ENCODE assay signal across 20 cellular contexts in the genomic region with DNA sequence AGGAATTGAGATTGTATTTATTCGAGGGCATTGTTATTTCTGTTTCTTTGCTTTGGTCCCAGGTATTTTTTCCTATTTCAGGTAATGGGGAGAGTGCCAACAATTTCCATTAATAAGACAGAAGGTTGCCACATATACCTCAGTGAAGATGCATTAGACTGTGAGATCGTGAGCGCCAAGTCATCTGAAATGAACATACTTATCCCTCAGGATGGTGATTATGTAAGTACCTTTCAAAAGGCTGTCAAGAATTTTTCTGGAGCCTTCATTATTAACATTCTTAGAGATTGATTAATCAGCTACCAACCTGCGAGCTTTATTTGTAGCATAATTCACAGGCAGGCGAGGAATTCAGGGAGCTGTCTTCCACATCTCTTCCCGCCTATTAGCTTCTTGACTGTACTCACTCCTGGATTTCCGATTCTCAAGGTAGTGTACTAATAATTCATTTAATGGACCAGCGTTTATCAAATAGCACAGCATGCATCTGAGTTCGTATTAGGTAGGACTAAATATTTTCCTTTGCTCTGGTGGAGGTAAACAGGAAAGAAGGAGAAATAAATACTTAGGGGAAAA.
"Had no signal": no experiment of that assay in that cellular context is flagged by ENCODE, and none has a peak within 500 bp of the region (broad histone marks: within the 10 kb centered on the region; RNA-seq: fewer than 3 reads in every experiment).

No MANE protein-coding gene starts in this region.

- DNase-seq: naive B cell; naive thymus-derived CD8-positive, alpha-beta T cell; pancreas; right cardiac atrium; right lobe of liver; sigmoid colon; small intestine; stimulated activated CD4-positive, alpha-beta T cell treated with anti-CD3 and anti-CD28 coated beads, Interleukin-15, amount 100 ng/mL, for 24 hours; stimulated activated CD4-positive, alpha-beta T cell treated with anti-CD3 and anti-CD28 coated beads, Interleukin-2, amount 100 ng/mL, for 24 hours; stimulated activated CD4-positive, alpha-beta T cell treated with anti-CD3 and anti-CD28 coated beads, Interleukin-2, amount 100 ng/mL, for 48 hours; stimulated activated CD4-positive, alpha-beta T cell treated with anti-CD3 and anti-CD28 coated beads, Interleukin-4, amount 100 ng/mL, for 24 hours; stimulated activated naive B cell treated with anti-CD40 and anti-IgM and Interleukin-4, amounts not matched to agents 10 μg/mL and 1 μg/mL and 100 μg/mL, for 72 hours; stimulated activated naive CD4-positive, alpha-beta T cell treated with Interleukin-2 at 50 U/mL for 16 hours; stomach; thyroid gland; upper lobe of left lung had no signal

- H3K4me3 Mint-ChIP-seq: naive B cell; naive thymus-derived CD8-positive, alpha-beta T cell; natural killer cell treated with Interleukin-12 subunit alpha and Interleukin-12 subunit beta and Interleukin-15 and Interleukin-18, amount 100 ng/mL, for 72 hours; neural crest cell; stimulated activated effector memory CD8-positive, alpha-beta T cell treated with anti-CD3 and anti-CD28 coated beads, Interleukin-12 subunit alpha, Interleukin-12 subunit beta, amount 100 ng/mL, for 72 hours; stimulated activated naive B cell treated with anti-CD40 and anti-IgM and Interleukin-4, amounts not matched to agents 10 μg/mL and 1 μg/mL and 100 μg/mL, for 72 hours; stimulated activated naive CD8-positive, alpha-beta T cell treated with anti-CD3 and anti-CD28 coated beads, Interleukin-15, Interleukin-2, amounts not matched to agents 100 ng/mL and 50 ng/mL, for 24 hours had no signal

- H3K9me3 Mint-ChIP-seq: naive thymus-derived CD8-positive, alpha-beta T cell; natural killer cell treated with Interleukin-12 subunit alpha and Interleukin-12 subunit beta and Interleukin-15 and Interleukin-18, amount 100 ng/mL, for 72 hours; neural crest cell; stimulated activated effector memory CD8-positive, alpha-beta T cell treated with anti-CD3 and anti-CD28 coated beads, Interleukin-12 subunit alpha, Interleukin-12 subunit beta, amount 100 ng/mL, for 72 hours; stimulated activated naive B cell treated with anti-CD40 and anti-IgM and Interleukin-4, amounts not matched to agents 10 μg/mL and 1 μg/mL and 100 μg/mL, for 72 hours; stimulated activated naive CD8-positive, alpha-beta T cell treated with anti-CD3 and anti-CD28 coated beads, Interleukin-15, Interleukin-2, amounts not matched to agents 100 ng/mL and 50 ng/mL, for 24 hours had no signal

- H3K27ac Mint-ChIP-seq: naive B cell; naive thymus-derived CD8-positive, alpha-beta T cell; natural killer cell treated with Interleukin-12 subunit alpha and Interleukin-12 subunit beta and Interleukin-15 and Interleukin-18, amount 100 ng/mL, for 72 hours; stimulated activated effector memory CD8-positive, alpha-beta T cell treated with anti-CD3 and anti-CD28 coated beads, Interleukin-12 subunit alpha, Interleukin-12 subunit beta, amount 100 ng/mL, for 72 hours; stimulated activated naive B cell treated with anti-CD40 and anti-IgM and Interleukin-4, amounts not matched to agents 10 μg/mL and 1 μg/mL and 100 μg/mL, for 72 hours; stimulated activated naive CD8-positive, alpha-beta T cell treated with anti-CD3 and anti-CD28 coated beads, Interleukin-15, Interleukin-2, amounts not matched to agents 100 ng/mL and 50 ng/mL, for 24 hours had no signal

- H3K36me3 Mint-ChIP-seq: naive B cell; naive thymus-derived CD8-positive, alpha-beta T cell; natural killer cell treated with Interleukin-12 subunit alpha and Interleukin-12 subunit beta and Interleukin-15 and Interleukin-18, amount 100 ng/mL, for 72 hours; stimulated activated effector memory CD8-positive, alpha-beta T cell treated with anti-CD3 and anti-CD28 coated beads, Interleukin-12 subunit alpha, Interleukin-12 subunit beta, amount 100 ng/mL, for 72 hours; stimulated activated naive B cell treated with anti-CD40 and anti-IgM and Interleukin-4, amounts not matched to agents 10 μg/mL and 1 μg/mL and 100 μg/mL, for 72 hours had no signal

- H3K4me1 Mint-ChIP-seq: naive B cell; naive thymus-derived CD8-positive, alpha-beta T cell; neural crest cell; stimulated activated effector memory CD8-positive, alpha-beta T cell treated with anti-CD3 and anti-CD28 coated beads, Interleukin-12 subunit alpha, Interleukin-12 subunit beta, amount 100 ng/mL, for 72 hours; stimulated activated naive B cell treated with anti-CD40 and anti-IgM and Interleukin-4, amounts not matched to agents 10 μg/mL and 1 μg/mL and 100 μg/mL, for 72 hours had no signal
